24 cellular contexts compared by ENCODE assay signal in genomic region chr20:35730583-35731468, GRCh38. TPM values are rescaled to one million over a fixed set of nuclear protein-coding genes. Genes with fewer than 3 reads are reported as not detected.
A peak's percentile ranks its signal among the peaks of the same experiment; 100 is the strongest.
DNase-seq lines count a peak whose midpoint lies in the region; ATAC-seq, FAIRE-seq and TF ChIP-seq lines count a peak whose summit lies in the region.
"Had no signal": no experiment of that assay in that cellular context is flagged by ENCODE, and none has a peak within 500 bp of the region (broad histone marks: within the 10 kb centered on the region; RNA-seq: fewer than 3 reads in every experiment).

No MANE protein-coding gene starts in this region.

- no peaks in the 10 kb centered on the region for H3K27me3 Mint-ChIP-seq in CD4-positive, alpha-beta memory T cell
- H3K27me3 Mint-ChIP-seq in astrocyte (ENCODE audit: low read depth, unreplicated experiment), result no peaks in the 10 kb centered on the region
- H3K27me3 Mint-ChIP-seq: naive B cell; stimulated activated naive CD8-positive, alpha-beta T cell treated with anti-CD3 and anti-CD28 coated beads, Interleukin-15, amount 100 ng/mL, for 72 hours had no signal

- H3K27ac ChIP-seq in CD4-positive, alpha-beta memory T cell (ENCODE audit: low read depth, low read length), result no peak overlapping the region
- H3K27ac ChIP-seq in astrocyte (ENCODE audit: low read depth, low read length), result no peak overlapping the region
- H3K27ac ChIP-seq in neutrophil, result peak overlapping the region; percentile 11
- no peak overlapping the region for H3K27ac ChIP-seq in foreskin keratinocyte
- H3K27ac ChIP-seq: skin epidermis, transverse colon had no signal

- no peak for FAIRE-seq in astrocyte (lab: Jason Lieb, UNC)
- FAIRE-seq: H54 had no signal

- H3K9me3 ChIP-seq in CD4-positive, alpha-beta memory T cell (ENCODE audit: control insufficient read depth in 1 of 2, low read length in 2 of 2), result no peaks in the 10 kb centered on the region
- H3K9me3 ChIP-seq in Loucy (ENCODE audit: insufficient read depth, low read depth, low read length), result no peaks in the 10 kb centered on the region
- H3K9me3 ChIP-seq in astrocyte (ENCODE audit: insufficient read depth, low read depth, low read length), result no peaks in the 10 kb centered on the region
- H3K9me3 ChIP-seq in neutrophil, result no peaks in the 10 kb centered on the region
- H3K9me3 ChIP-seq: transverse colon had no signal

- peaks cover 65% of the 10 kb centered on the region for H3K4me1 ChIP-seq in CD4-positive, alpha-beta memory T cell (ENCODE audit: insufficient read depth, low read length)
- peaks cover 49% of the 10 kb centered on the region for H3K4me1 ChIP-seq in Loucy (ENCODE audit: insufficient read depth, low read length, poor library complexity, severe bottlenecking)
- H3K4me1 ChIP-seq in astrocyte (ENCODE audit: insufficient read depth, low read length), result peaks cover 8% of the 10 kb centered on the region
- H3K4me1 ChIP-seq in neutrophil (ENCODE audit: control insufficient read depth in 1 of 2, insufficient read depth in 1 of 2, low read depth in 1 of 2, low read length in 1 of 2), result peaks cover 8 to 19% of the 10 kb centered on the region in 2 experiments
- peaks cover 13% of the 10 kb centered on the region for H3K4me1 ChIP-seq in foreskin keratinocyte

- peak overlapping the region in 5 of 7 donors; percentile 15 to 84 (median 22) for H3K27ac Mint-ChIP-seq in CD4-positive, alpha-beta memory T cell
- H3K27ac Mint-ChIP-seq in astrocyte (ENCODE audit: unreplicated experiment), result no peak overlapping the region

- TF ChIP-seq CTCF in Loucy (conservative IDR thresholded peaks at IDR 0.05; ENCODE audit: low read length) (no peak), astrocyte (IDR thresholded peaks at IDR 0.05; ENCODE audit: insufficient read depth, low read depth, low read length) (no peak), neutrophil (IDR thresholded peaks at IDR 0.05) (no peak), foreskin keratinocyte (conservative IDR thresholded peaks at IDR 0.05) (no peak)

- peaks cover 96% of the 10 kb centered on the region for H3K79me2 ChIP-seq in Loucy (ENCODE audit: insufficient read depth, low read length)
- peaks cover 97% of the 10 kb centered on the region for H3K79me2 ChIP-seq in astrocyte (ENCODE audit: insufficient read depth, low read length)

- peaks cover 33 to 63% (median 46%) of the 10 kb centered on the region in 4 donors for H3K4me1 Mint-ChIP-seq in CD4-positive, alpha-beta memory T cell
- H3K4me1 Mint-ChIP-seq in astrocyte (ENCODE audit: low read depth, unreplicated experiment), result peaks cover 20% of the 10 kb centered on the region

- no peaks in the 10 kb centered on the region for H3K9me3 Mint-ChIP-seq in CD4-positive, alpha-beta memory T cell
- H3K9me3 Mint-ChIP-seq in astrocyte (ENCODE audit: unreplicated experiment), result no peaks in the 10 kb centered on the region
- H3K9me3 Mint-ChIP-seq: naive B cell; stimulated activated naive CD8-positive, alpha-beta T cell treated with anti-CD3 and anti-CD28 coated beads, Interleukin-15, amount 100 ng/mL, for 72 hours had no signal

- H3K36me3 Mint-ChIP-seq in CD4-positive, alpha-beta memory T cell, result peaks cover 57 to 83% of the 10 kb centered on the region in 2 donors
- H3K36me3 Mint-ChIP-seq in astrocyte (ENCODE audit: low read depth, unreplicated experiment), result peaks cover 20% of the 10 kb centered on the region

- no peaks in the 10 kb centered on the region for H3F3A ChIP-seq in Loucy (ENCODE audit: low read depth)

- intact Hi-C loops in CD4-positive, alpha-beta memory T cell (cut with micrococcal nuclease), result loop anchor here (2.0 kb wide), 1 partner anchor 16 kb away; no protein-coding TSS in a partner anchor

- DNase-seq in CD4-positive, alpha-beta memory T cell, result peak in 2 of 5 donors; percentile 0
- no peak for DNase-seq in astrocyte (ENCODE audit: low read depth)
- DNase-seq in mesenteric fat pad (ENCODE audit: low spot score), result no peak
- no peak for DNase-seq in cerebellar nuclear complex (lab: John Stamatoyannopoulos, UW)
- no peak for DNase-seq in foreskin keratinocyte
- no peak for DNase-seq in DMS153 (lab: John Stamatoyannopoulos, UW)
- DNase-seq: activated CD4-positive, alpha-beta T cell treated with anti-CD3 and anti-CD28 coated beads for 1 hour; aorta; effector CD4-positive, alpha-beta T cell; KBM-7; kidney glomerular epithelial cell; mammary epithelial cell; naive B cell; NCI-H1048; NCI-H187 treated with DMSO at 0.1 percent for 48 hours; posterior cingulate gyrus; RPMI8226; stimulated activated naive CD8-positive, alpha-beta T cell treated with anti-CD3 and anti-CD28 coated beads, Interleukin-15, amount 100 ng/mL, for 72 hours; transverse colon had no signal

- peaks cover 85% of the 10 kb centered on the region for H3K36me3 ChIP-seq in CD4-positive, alpha-beta memory T cell (ENCODE audit: insufficient read depth, low read length)
- peaks cover 98% of the 10 kb centered on the region for H3K36me3 ChIP-seq in Loucy (ENCODE audit: insufficient read depth, low read length)
- peaks cover 92% of the 10 kb centered on the region for H3K36me3 ChIP-seq in astrocyte (ENCODE audit: insufficient read depth, low read length)
- H3K36me3 ChIP-seq in neutrophil, result peaks cover 100% of the 10 kb centered on the region

- H3K4me3 ChIP-seq in CD4-positive, alpha-beta memory T cell (ENCODE audit: low read length in 2 of 2), result no peak overlapping the region
- H3K4me3 ChIP-seq in Loucy (ENCODE audit: low read length, poor library complexity, severe bottlenecking) (peak overlapping the region; percentile 96), astrocyte (ENCODE audit: insufficient read depth, low read depth, low read length) (no peak overlapping the region), neutrophil (ENCODE audit: low read depth in 1 of 2, low read length in 1 of 2) (no peak overlapping the region)
- H3K4me3 ChIP-seq: skin epidermis, transverse colon had no signal

- H3K27me3 ChIP-seq in CD4-positive, alpha-beta memory T cell (ENCODE audit: insufficient read depth, low read length), result no peaks in the 10 kb centered on the region
- H3K27me3 ChIP-seq in Loucy (ENCODE audit: insufficient read depth, low read length, poor library complexity, severe bottlenecking), result no peaks in the 10 kb centered on the region
- H3K27me3 ChIP-seq in astrocyte (ENCODE audit: insufficient read depth, low read length), result no peaks in the 10 kb centered on the region
- no peaks in the 10 kb centered on the region for H3K27me3 ChIP-seq in neutrophil
- H3K27me3 ChIP-seq in foreskin keratinocyte, result no peaks in the 10 kb centered on the region
- H3K27me3 ChIP-seq: transverse colon had no signal

- POLR2A ChIA-PET in CD4-positive, alpha-beta memory T cell (lab: Charles Lee; ENCODE audit: partially characterized antibody), result interaction anchor here (0.6 to 9.4 kb wide), 9 partner anchors 11 to 240 kb away, joined by 3 to 102 read pairs (median 5); partner anchors contain the start of genes CPNE1, PHF20, RBM12 and RBM39

- H3K4me2 ChIP-seq in Loucy (ENCODE audit: low read depth, low read length, poor library complexity, severe bottlenecking) (peak overlapping the region; percentile 76), astrocyte (ENCODE audit: low read length) (peak overlapping the region; percentile 14)

- peaks cover 96% of the 10 kb centered on the region for H4K20me1 ChIP-seq in Loucy (ENCODE audit: insufficient read depth, low read length, poor library complexity, severe bottlenecking)
- H4K20me1 ChIP-seq in astrocyte (ENCODE audit: insufficient read depth, low read length), result peaks cover 96% of the 10 kb centered on the region

- no peak for ATAC-seq in foreskin keratinocyte
- ATAC-seq: esophagus mucosa; stimulated activated naive CD8-positive, alpha-beta T cell treated with anti-CD3 and anti-CD28 coated beads, Interleukin-15, amount 100 ng/mL, for 72 hours had no signal

- H2AFZ ChIP-seq in Loucy (ENCODE audit: low read length), result no peak overlapping the region
- H2AFZ ChIP-seq in astrocyte (ENCODE audit: low read depth, low read length), result no peak overlapping the region

- peak overlapping the region in 3 of 8 donors; percentile 20 to 48 (median 25) for H3K4me3 Mint-ChIP-seq in CD4-positive, alpha-beta memory T cell
- no peak overlapping the region for H3K4me3 Mint-ChIP-seq in astrocyte (ENCODE audit: unreplicated experiment)

- CTCF ChIA-PET in CD4-positive, alpha-beta memory T cell (lab: Charles Lee; ENCODE audit: partially characterized antibody), result interaction anchor here (0.8 to 1.1 kb wide), 4 partner anchors 12 to 60 kb away, joined by 3 to 4 read pairs (median 3); partner anchors contain the start of gene RBM39

- H3K9me2 ChIP-seq in Loucy (replicated peaks; ENCODE audit: low read depth, low read length), result no peaks in the 10 kb centered on the region

- no peak overlapping the region for H3K9ac ChIP-seq in Loucy (ENCODE audit: low read depth, low read length, poor library complexity, severe bottlenecking)
- H3K9ac ChIP-seq in astrocyte (ENCODE audit: low read length), result no peak overlapping the region

RNA-seq across cellular contexts. Expression of gene RBM39, which starts 11.2 kb away (rescaled TPM):
- total RNA-seq in CD4-positive, alpha-beta memory T cell, result 100 to 1,000 TPM; 631 to 665 TPM
- 100 to 1,000 TPM in 1 of 2 donors, 10 to 100 TPM in 1; 76.7 to 153 TPM for polyA plus RNA-seq in CD4-positive, alpha-beta memory T cell
- total RNA-seq in astrocyte, result 204 and 208 TPM in 2 replicates
- 269 TPM for total RNA-seq in mesenteric fat pad
- total RNA-seq in foreskin keratinocyte, result 156 and 159 TPM in 2 replicates
- polyA plus RNA-seq in foreskin keratinocyte, result 95.2 and 109 TPM in 2 replicates

RNA-seq across cellular contexts. Expression of gene ROMO1, which starts 31.6 kb away (rescaled TPM):
- total RNA-seq in CD4-positive, alpha-beta memory T cell, result 10 to 100 TPM; 38.4 to 43.8 TPM
- polyA plus RNA-seq in CD4-positive, alpha-beta memory T cell, result 100 to 1,000 TPM; 273 to 335 TPM
- total RNA-seq in astrocyte, result 185 and 201 TPM in 2 replicates
- total RNA-seq in mesenteric fat pad, result 141 TPM
- 271 and 286 TPM in 2 replicates for total RNA-seq in foreskin keratinocyte
- polyA plus RNA-seq in foreskin keratinocyte, result 402 and 478 TPM in 2 replicates

RNA-seq across cellular contexts. Expression of gene NFS1, which starts 31.7 kb away (rescaled TPM):
- total RNA-seq in CD4-positive, alpha-beta memory T cell, result 10 to 100 TPM; 30.3 to 33.6 TPM
- 10 to 100 TPM in 1 of 2 donors, 1 to 10 TPM in 1; 6.3 to 28.3 TPM for polyA plus RNA-seq in CD4-positive, alpha-beta memory T cell
- total RNA-seq in astrocyte (30.3 and 33.0 TPM in 2 replicates), mesenteric fat pad (23.5 TPM), foreskin keratinocyte (33.0 and 35.7 TPM in 2 replicates)
- 27.5 and 30.0 TPM in 2 replicates for polyA plus RNA-seq in foreskin keratinocyte

RNA-seq across cellular contexts. Expression of gene PHF20, which starts 41.0 kb away (rescaled TPM):
- 10 to 100 TPM; 72.9 to 82.3 TPM for total RNA-seq in CD4-positive, alpha-beta memory T cell
- polyA plus RNA-seq in CD4-positive, alpha-beta memory T cell, result 100 to 1,000 TPM; 106 to 126 TPM
- 32.6 and 40.1 TPM in 2 replicates for total RNA-seq in astrocyte
- total RNA-seq in mesenteric fat pad, result 59.8 TPM
- total RNA-seq in foreskin keratinocyte, result 27.9 and 28.1 TPM in 2 replicates
- 17.7 and 18.5 TPM in 2 replicates for polyA plus RNA-seq in foreskin keratinocyte
